In genomic region chrX:120801426-120801825, GRCh38 we compare ENCODE assay signal across 29 cellular contexts.
"Had no signal": no experiment of that assay in that cellular context is flagged by ENCODE, and none has a peak within 500 bp of the region (broad histone marks: within the 10 kb centered on the region; RNA-seq: fewer than 3 reads in every experiment).

No MANE protein-coding gene starts in this region.

- DNase-seq: immature natural killer cell; kidney; left colon; left lung; lower lobe of right lung; mammary epithelial cell; mesenchymal stem cell; naive thymus-derived CD8-positive, alpha-beta T cell; nucleus accumbens; pancreas; posterior cingulate gyrus; retina; right cardiac atrium; stimulated activated CD4-positive, alpha-beta T cell treated with anti-CD3 and anti-CD28 coated beads, Interleukin-12 subunit alpha, Interleukin-12 subunit beta, amount 100 ng/mL, for 4 hours; stimulated activated CD4-positive, alpha-beta T cell treated with anti-CD3 and anti-CD28 coated beads, Interleukin-15, amount 100 ng/mL, for 24 hours; stimulated activated CD4-positive, alpha-beta T cell treated with anti-CD3 and anti-CD28 coated beads, Interleukin-2, amount 100 ng/mL, for 24 hours; stimulated activated CD4-positive, alpha-beta T cell treated with anti-CD3 and anti-CD28 coated beads, Interleukin-4, amount 100 ng/mL, for 1 hour; stimulated activated naive B cell treated with anti-CD40 and anti-IgM and Interleukin-4, amounts not matched to agents 10 μg/mL and 1 μg/mL and 100 μg/mL, for 72 hours; stimulated activated naive CD8-positive, alpha-beta T cell treated with anti-CD3 and anti-CD28 coated beads, Interleukin-15, Interleukin-2, amounts not matched to agents 100 U/mL and 50 U/mL, for 24 hours; stomach; testis; thyroid gland; trophoblast cell; upper lobe of right lung had no signal

- ATAC-seq: left colon; left lung; lower lobe of right lung; naive thymus-derived CD8-positive, alpha-beta T cell; pancreas; right cardiac atrium; sciatic nerve; stimulated activated naive B cell treated with anti-CD40 and anti-IgM and Interleukin-4, amounts not matched to agents 10 μg/mL and 1 μg/mL and 100 μg/mL, for 72 hours; stimulated activated naive CD8-positive, alpha-beta T cell treated with anti-CD3 and anti-CD28 coated beads, Interleukin-15, Interleukin-2, amounts not matched to agents 100 U/mL and 50 U/mL, for 24 hours; upper lobe of right lung had no signal

- H3K36me3 ChIP-seq: left lung, lower lobe of right lung, pancreas, prostate gland, stomach, thyroid gland, upper lobe of right lung had no signal

- H3K27ac ChIP-seq: left lung, lower lobe of right lung, pancreas, prostate gland, skin epidermis, stomach, testis, thyroid gland, upper lobe of right lung had no signal

- H3K27me3 Mint-ChIP-seq: naive thymus-derived CD8-positive, alpha-beta T cell had no signal

- H3K36me3 Mint-ChIP-seq: immature natural killer cell; naive thymus-derived CD8-positive, alpha-beta T cell; stimulated activated naive B cell treated with anti-CD40 and anti-IgM and Interleukin-4, amounts not matched to agents 10 μg/mL and 1 μg/mL and 100 μg/mL, for 72 hours had no signal

- H3K4me1 ChIP-seq: left lung, lower lobe of right lung, pancreas, prostate gland, stomach, testis, thyroid gland, upper lobe of right lung had no signal

- H3K4me3 Mint-ChIP-seq: immature natural killer cell; naive thymus-derived CD8-positive, alpha-beta T cell; nephron; neural crest cell; stimulated activated naive B cell treated with anti-CD40 and anti-IgM and Interleukin-4, amounts not matched to agents 10 μg/mL and 1 μg/mL and 100 μg/mL, for 72 hours had no signal

- H3K4me1 Mint-ChIP-seq: immature natural killer cell, neural crest cell had no signal

- H3K27me3 ChIP-seq: left lung, pancreas, stomach, testis, thyroid gland, upper lobe of right lung had no signal

- H3K4me3 ChIP-seq: left lung, lower lobe of right lung, pancreas, prostate gland, skin epidermis, stomach, testis, thyroid gland, upper lobe of right lung had no signal

- H3K9me3 Mint-ChIP-seq: immature natural killer cell; naive thymus-derived CD8-positive, alpha-beta T cell; nephron; stimulated activated naive B cell treated with anti-CD40 and anti-IgM and Interleukin-4, amounts not matched to agents 10 μg/mL and 1 μg/mL and 100 μg/mL, for 72 hours had no signal

- H3K27ac Mint-ChIP-seq: immature natural killer cell; naive thymus-derived CD8-positive, alpha-beta T cell; nephron; stimulated activated naive B cell treated with anti-CD40 and anti-IgM and Interleukin-4, amounts not matched to agents 10 μg/mL and 1 μg/mL and 100 μg/mL, for 72 hours had no signal

- H3K9me3 ChIP-seq: left lung, lower lobe of right lung, pancreas, prostate gland, stomach, testis, thyroid gland, upper lobe of right lung had no signal
